In genomic region chr21:38979271-38980196, GRCh38 we compare ENCODE assay signal across 10 cellular contexts.
DNase-seq lines count a peak whose midpoint lies in the region; ATAC-seq and TF ChIP-seq lines count a peak whose summit lies in the region.
"Had no signal": no experiment of that assay in that cellular context is flagged by ENCODE, and none has a peak within 500 bp of the region (broad histone marks: within the 10 kb centered on the region; RNA-seq: fewer than 3 reads in every experiment).

No MANE protein-coding gene starts in this region.

- ATAC-seq in activated naive CD8-positive, alpha-beta T cell treated with anti-CD3 and anti-CD28 coated beads, Interleukin-2, amount 10 ng/mL, durations not matched to agents 7 days and 5 days (ENCODE audit: low read depth): peak; percentile 59
- ATAC-seq in natural killer cell: peak; percentile 26 to 44 (median 38)

- H3K36me3 Mint-ChIP-seq in activated naive CD8-positive, alpha-beta T cell treated with anti-CD3 and anti-CD28 coated beads, Interleukin-2, amount 10 ng/mL, durations not matched to agents 7 days and 5 days: peaks cover 5% of the 10 kb centered on the region
- no peaks in the 10 kb centered on the region for H3K36me3 Mint-ChIP-seq in natural killer cell

- no peaks in the 10 kb centered on the region for H3K9me3 Mint-ChIP-seq in activated naive CD8-positive, alpha-beta T cell treated with anti-CD3 and anti-CD28 coated beads, Interleukin-2, amount 10 ng/mL, durations not matched to agents 7 days and 5 days
- H3K9me3 Mint-ChIP-seq in natural killer cell: no peaks in the 10 kb centered on the region

- peak; percentile 29 for DNase-seq in SIG-M5 treated with dmso at 0.1 percent for 504 hours (lab: John Stamatoyannopoulos, UW; ENCODE audit: unreplicated experiment)
- no peak for DNase-seq in SIG-M5 (lab: John Stamatoyannopoulos, UW)
- DNase-seq in Jurkat, Clone E6-1 (ENCODE audit: low read depth, low spot score): peak; percentile 87
- DNase-seq in activated naive CD8-positive, alpha-beta T cell treated with anti-CD3 and anti-CD28 coated beads, Interleukin-2, amount 10 ng/mL, durations not matched to agents 7 days and 5 days: no peak
- no peak for DNase-seq in natural killer cell
- no peak for DNase-seq in tibial nerve (ENCODE audit: low spot score in 2 of 2)
- DNase-seq in stimulated activated CD4-positive, alpha-beta T cell treated with anti-CD3 and anti-CD28 coated beads, Interleukin-4, amount 100 ng/mL, for 4 hours: no peak
- DNase-seq in NCI-H2171 treated with DMSO at 0.1 percent for 48 hours (lab: John Stamatoyannopoulos, UW): no peak
- DNase-seq: hippocampal formation had no signal

- peaks cover 2% of the 10 kb centered on the region for H3K27me3 Mint-ChIP-seq in activated naive CD8-positive, alpha-beta T cell treated with anti-CD3 and anti-CD28 coated beads, Interleukin-2, amount 10 ng/mL, durations not matched to agents 7 days and 5 days
- H3K27me3 Mint-ChIP-seq in natural killer cell (ENCODE audit: low read depth in 2 of 2): peaks cover 30 to 39% of the 10 kb centered on the region in 2 donors

- 67% methylated on average over 6 of the region's 6 CpGs for WGBS in tibial nerve, 2 donors

- TF ChIP-seq CTCF in natural killer cell (IDR thresholded peaks at IDR 0.05): no peak
- no peak for TF ChIP-seq CTCF in tibial nerve (IDR thresholded peaks at IDR 0.05)

- no peaks in the 10 kb centered on the region for H3K9me3 ChIP-seq in tibial nerve

- POLR2A ChIA-PET in activated naive CD8-positive, alpha-beta T cell treated with anti-CD3 and anti-CD28 coated beads, Interleukin-2, amount 10 ng/mL, durations not matched to agents 7 days and 5 days (lab: Charles Lee): no interaction called here

- peak overlapping the region; percentile 4 for H3K4me3 Mint-ChIP-seq in activated naive CD8-positive, alpha-beta T cell treated with anti-CD3 and anti-CD28 coated beads, Interleukin-2, amount 10 ng/mL, durations not matched to agents 7 days and 5 days
- H3K4me3 Mint-ChIP-seq in natural killer cell: no peak overlapping the region

- H3K27ac Mint-ChIP-seq in activated naive CD8-positive, alpha-beta T cell treated with anti-CD3 and anti-CD28 coated beads, Interleukin-2, amount 10 ng/mL, durations not matched to agents 7 days and 5 days: peak overlapping the region; percentile 40
- peak overlapping the region in 1 of 2 donors; percentile 2 for H3K27ac Mint-ChIP-seq in natural killer cell

- H3K27ac ChIP-seq in tibial nerve: no peak overlapping the region
- H3K27ac ChIP-seq: SK-N-MC had no signal

- peaks cover 0 to 7% (median under 1%) of the 10 kb centered on the region in 4 donors for H3K4me1 ChIP-seq in tibial nerve

- peak in 1 of 2 donors; percentile 19 for TF ChIP-seq EP300 in tibial nerve (IDR thresholded peaks at IDR 0.05)

- TF ChIP-seq POLR2A in tibial nerve (IDR thresholded peaks at IDR 0.05): no peak

- H3K27me3 ChIP-seq in tibial nerve: no peaks in the 10 kb centered on the region

- intact Hi-C loops in natural killer cell (cut with micrococcal nuclease): no loop called here

- H3K4me1 Mint-ChIP-seq in activated naive CD8-positive, alpha-beta T cell treated with anti-CD3 and anti-CD28 coated beads, Interleukin-2, amount 10 ng/mL, durations not matched to agents 7 days and 5 days: peaks cover 30% of the 10 kb centered on the region
- peaks cover 5 to 6% of the 10 kb centered on the region in 2 donors for H3K4me1 Mint-ChIP-seq in natural killer cell

- no peak overlapping the region for H3K4me3 ChIP-seq in Jurkat, Clone E6-1 (ENCODE audit: low read length)
- no peak overlapping the region for H3K4me3 ChIP-seq in tibial nerve
- H3K4me3 ChIP-seq: SK-N-MC had no signal

- no peaks in the 10 kb centered on the region for H3K36me3 ChIP-seq in tibial nerve

Comparison
In these comparisons a context has a peak if more than half of its experiments do, and no peak if none do; other contexts are left out.
1. DNase-seq: peak in SIG-M5 treated with dmso at 0.1 percent for 504 hours (single experiment) and Jurkat, Clone E6-1 (single experiment); none in SIG-M5 (single experiment), activated naive CD8-positive, alpha-beta T cell treated with anti-CD3 and anti-CD28 coated beads, Interleukin-2, amount 10 ng/mL, durations not matched to agents 7 days and 5 days (single experiment), natural killer cell (single experiment), tibial nerve (0 of 2), stimulated activated CD4-positive, alpha-beta T cell treated with anti-CD3 and anti-CD28 coated beads, Interleukin-4, amount 100 ng/mL, for 4 hours (0 of 2) and NCI-H2171 treated with DMSO at 0.1 percent for 48 hours (single experiment).